ENCODE assay signal across 8 cellular contexts in genomic region chr9:78763424-78763823, GRCh38.
"Had no signal": no experiment of that assay in that cellular context is flagged by ENCODE, and none has a peak within 500 bp of the region (broad histone marks: within the 10 kb centered on the region; RNA-seq: fewer than 3 reads in every experiment).

No MANE protein-coding gene starts in this region.

- H2AFZ ChIP-seq: GM23338 had no signal

- H3K9me3 Mint-ChIP-seq: GM23338, H9 had no signal

- H3K36me3 Mint-ChIP-seq: IgD-negative memory B cell had no signal

- H3K4me3 Mint-ChIP-seq: GM23338, H9, IgD-negative memory B cell had no signal

- H3K27ac ChIP-seq: HL-60 had no signal

- DNase-seq: H9, HCEC 1CT, KBM-7 had no signal

- H3K4me3 ChIP-seq: GM23338 had no signal

- H3K27ac Mint-ChIP-seq: GM23338, H9, IgD-negative memory B cell had no signal

- H3K4me2 ChIP-seq: GM23338 had no signal

- H3K27me3 Mint-ChIP-seq: IgD-negative memory B cell had no signal

- ATAC-seq: GM23338, HepG2 had no signal

- FAIRE-seq: H1, HepG2 had no signal

- H3K4me1 Mint-ChIP-seq: IgD-negative memory B cell had no signal
